Comparison of ENCODE assay signal across 7 cellular contexts in genomic region chr16:27355610-27356009, GRCh38. TPM values are rescaled to one million over a fixed set of nuclear protein-coding genes. Genes with fewer than 3 reads are reported as not detected.
A peak's percentile ranks its signal among the peaks of the same experiment; 100 is the strongest.
DNase-seq lines count a peak whose midpoint lies in the region; ATAC-seq and TF ChIP-seq lines count a peak whose summit lies in the region.

No MANE protein-coding gene starts in this region.

- H3K4me1 Mint-ChIP-seq in GM23338, result 0 out of 3 replicates have a peak, but pooled peaks cover 3% of the 10 kb centered on the region
- peaks cover 10% of the 10 kb centered on the region for H3K4me1 Mint-ChIP-seq in central memory CD8-positive, alpha-beta T cell

- H3K36me3 Mint-ChIP-seq in GM23338 (ENCODE audit: low read depth), result peaks cover 65% of the 10 kb centered on the region
- peaks cover 52% of the 10 kb centered on the region for H3K36me3 Mint-ChIP-seq in central memory CD8-positive, alpha-beta T cell (ENCODE audit: insufficient read depth)

- H3K27me3 ChIP-seq in GM23338 (ENCODE audit: insufficient read depth), result no peaks in the 10 kb centered on the region

- ATAC-seq in GM23338, result peak; percentile 97
- ATAC-seq in central memory CD8-positive, alpha-beta T cell (replicated peaks; ENCODE audit: extremely low read depth, poor library complexity, severe bottlenecking), result peak; percentile 46

- H4K20me1 ChIP-seq in GM23338 (replicated peaks; ENCODE audit: insufficient read depth), result no peaks in the 10 kb centered on the region

- no peaks in the 10 kb centered on the region for H3K27me3 Mint-ChIP-seq in GM23338 (ENCODE audit: insufficient read depth, low read depth, poor library complexity)
- no peaks in the 10 kb centered on the region for H3K27me3 Mint-ChIP-seq in central memory CD8-positive, alpha-beta T cell

- H3F3A ChIP-seq in GM23338 (replicated peaks; ENCODE audit: low read depth), result no peaks in the 10 kb centered on the region

- H3K9me2 ChIP-seq in GM23338 (ENCODE audit: insufficient read depth), result no peaks in the 10 kb centered on the region

- H3K79me2 ChIP-seq in GM23338 (replicated peaks; ENCODE audit: insufficient read depth), result no peaks in the 10 kb centered on the region

- no peaks in the 10 kb centered on the region for H3K4me1 ChIP-seq in GM23338 (ENCODE audit: insufficient read depth)

- no peak overlapping the region for H2AFZ ChIP-seq in GM23338

- H3K36me3 ChIP-seq in GM23338 (ENCODE audit: insufficient read depth), result 0 out of 2 replicates have a peak, but pooled peaks cover 3% of the 10 kb centered on the region

- H3K4me3 Mint-ChIP-seq in GM23338, result no peak overlapping the region
- H3K4me3 Mint-ChIP-seq in central memory CD8-positive, alpha-beta T cell, result no peak overlapping the region

- peak; percentile 60 to 85 for TF ChIP-seq CTCF in GM23338 (conservative IDR thresholded peaks at IDR 0.05; ENCODE audit: low read depth in 2 of 2)

- no peak overlapping the region for H3K4me2 ChIP-seq in GM23338

- no peak overlapping the region for H3K4me3 ChIP-seq in GM23338

- H3K27ac ChIP-seq in GM23338 (ENCODE audit: low read depth), result no peak overlapping the region

- in situ Hi-C loops in SK-MEL-5 (cut with HindIII; ENCODE audit: low pct_unique_long_range_greater_than_20kb, low sequenced_read_pairs), result no loop called here

- peaks cover 5% of the 10 kb centered on the region; the same call in 1 of the 3 replicates for H3K9me3 Mint-ChIP-seq in GM23338
- H3K9me3 Mint-ChIP-seq in central memory CD8-positive, alpha-beta T cell, result no peaks in the 10 kb centered on the region

- H3K27ac Mint-ChIP-seq in GM23338, result peak overlapping the region; percentile 87
- H3K27ac Mint-ChIP-seq in central memory CD8-positive, alpha-beta T cell (ENCODE audit: low read depth), result peak overlapping the region; percentile 23

- DNase-seq in GM23338 (ENCODE audit: low spot score), result peak; percentile 81
- DNase-seq in SK-MEL-5 (ENCODE audit: low read depth, low spot score), result peak; percentile 75
- peak in 1 of 2 donors; percentile 26 for DNase-seq in central memory CD8-positive, alpha-beta T cell (ENCODE audit: low spot score in 2 of 2)
- peak; percentile 34 for DNase-seq in mucosa of gallbladder (ENCODE audit: low spot score)
- DNase-seq in NCI-H1417 treated with DMSO at 0.1 percent for 48 hours (lab: John Stamatoyannopoulos, UW), result no peak
- no peak for DNase-seq in pons (ENCODE audit: low spot score)
- no peak for DNase-seq in NCI-H2029 (lab: John Stamatoyannopoulos, UW)

TF ChIP-seq in GM23338, 12 proteins besides CTCF, POLR2A, EP300 and RAD21:
- TF ChIP-seq CREB1 (CRISPR knock-in tag; IDR thresholded peaks at IDR 0.05; ENCODE audit: low read depth), result no peak
- TF ChIP-seq ZNF331 (CRISPR knock-in tag; IDR thresholded peaks at IDR 0.05; ENCODE audit: low read depth), result no peak

RNA-seq across cellular contexts. Expression of gene IL4R, which starts 41.8 kb away (rescaled TPM):
- 16.9 and 17.6 TPM in 2 replicates for total RNA-seq in GM23338 (2014; rRNA removed; shearing (Covaris generic))
- polyA plus RNA-seq in GM23338 (2016; fragmentation: Nextera tagmentation; extraction: Ambion mirVana), result 5.6 and 6.4 TPM in 2 replicates
- total RNA-seq in SK-MEL-5 (2014; rRNA removed; shearing (Covaris generic)), result 5.3 and 5.6 TPM in 2 replicates
- polyA plus RNA-seq in SK-MEL-5 (2015; cell fraction: cytosol; rRNA removed), result 9.7 and 18.4 TPM in 2 replicates
- polyA plus RNA-seq in SK-MEL-5 (2015; cell fraction: nucleus; rRNA removed), result 18.5 and 21.0 TPM in 2 replicates
- 74.2 TPM for total RNA-seq in mucosa of gallbladder

RNA-seq across cellular contexts. Expression of gene IL21R, which starts 46.4 kb away (rescaled TPM):
- total RNA-seq in GM23338 (2014; rRNA removed; shearing (Covaris generic)), result 2.6 TPM in 2 replicates
- 0.42 and 0.83 TPM in 2 replicates for polyA plus RNA-seq in GM23338 (2016; fragmentation: Nextera tagmentation; extraction: Ambion mirVana)
- total RNA-seq in SK-MEL-5 (2014; rRNA removed; shearing (Covaris generic)), result 0.29 and 0.61 TPM in 2 replicates
- polyA plus RNA-seq in SK-MEL-5 (2015; cell fraction: cytosol; rRNA removed), result 0.49 and 1.1 TPM in 2 replicates
- 0.05 TPM in 1 of 2 replicates, not detected in the other for polyA plus RNA-seq in SK-MEL-5 (2015; cell fraction: nucleus; rRNA removed)
- 1.2 TPM for total RNA-seq in mucosa of gallbladder

Comparison
In these comparisons a context has a peak if more than half of its experiments do, and no peak if none do; other contexts are left out.
1. DNase-seq: peak in GM23338 (single experiment), SK-MEL-5 (single experiment) and mucosa of gallbladder (single experiment); none in NCI-H1417 treated with DMSO at 0.1 percent for 48 hours (single experiment), pons (single experiment) and NCI-H2029 (single experiment).